Comparison of ENCODE assay signal across 8 cellular contexts in genomic region chr11:74988541-74989268, GRCh38. TPM values are rescaled to one million over a fixed set of nuclear protein-coding genes. Genes with fewer than 3 reads are reported as not detected.
DNase-seq lines count a peak whose midpoint lies in the region; ATAC-seq and TF ChIP-seq lines count a peak whose summit lies in the region.

NEU3 (plus strand) TSS chr11:74988933; CDS start chr11:74989061, 128 bp downstream.

- H3K9me3 ChIP-seq in breast epithelium (no peaks in the 10 kb centered on the region), spleen (no peaks in the 10 kb centered on the region)

- H3K36me3 ChIP-seq in breast epithelium = no peaks in the 10 kb centered on the region
- no peaks in the 10 kb centered on the region for H3K36me3 ChIP-seq in spleen

- in situ Hi-C loops in ACHN (cut with HindIII; ENCODE audit: low pct_ligation_motif_present, low pct_unique_long_range_greater_than_20kb, low sequenced_read_pairs) = no loop called here

- DNase-seq in ACHN (peak; percentile 77), NCI-H2171 (lab: John Stamatoyannopoulos, UW) (peak; percentile 67), breast epithelium (ENCODE audit: low spot score in 2 of 2) (peak; percentile 56 to 76), iPS-NIHi7 (ENCODE audit: extremely low spot score) (peak; percentile 94), spleen (peak; percentile 96)

- WGBS in spleen, 5 donors = 0 to 1% (median 1%) methylated on average over 35 to 46 of the region's 46 CpGs

- no peaks in the 10 kb centered on the region for H3K27me3 ChIP-seq in breast epithelium
- no peaks in the 10 kb centered on the region for H3K27me3 ChIP-seq in spleen (replicated peaks in 1 of 7)

- TF ChIP-seq POLR2A in breast epithelium (IDR thresholded peaks at IDR 0.05) (no peak), spleen (IDR thresholded peaks at IDR 0.05) (no peak)

- H3K4me3 ChIP-seq in breast epithelium (peak within 1 kb of the TSS; percentile 70 to 84 (median 78)), spleen (peak within 1 kb of the TSS; percentile 51 to 83 (median 66))

- H3K27ac ChIP-seq in VCaP (peak within 1 kb of the TSS; percentile 72), breast epithelium (peak within 1 kb of the TSS; percentile 78 to 86), spleen (peak within 1 kb of the TSS; percentile 57 to 88 (median 82))

- intact Hi-C loops in breast epithelium (cut with DNase I; ENCODE audit: low total_unique reads) = no loop called here
- intact Hi-C loops in spleen (cut with DNase I; ENCODE audit: low total_unique reads) = no loop called here

- peak; percentile 88 for ATAC-seq in GM18867 (IDR thresholded peaks at IDR 0.05; ENCODE audit: unreplicated experiment)
- ATAC-seq in HG03103 (IDR thresholded peaks at IDR 0.05; ENCODE audit: low read depth, unreplicated experiment) = peak; percentile 79

- no peak for TF ChIP-seq CTCF in VCaP (conservative IDR thresholded peaks at IDR 0.05)
- no peak for TF ChIP-seq CTCF in breast epithelium (IDR thresholded peaks at IDR 0.05)
- no peak for TF ChIP-seq CTCF in spleen (IDR thresholded peaks at IDR 0.05 in 8 of 11, conservative IDR thresholded peaks at IDR 0.05 in 3 of 11)

- H3K4me1 ChIP-seq in breast epithelium (no peaks in the 10 kb centered on the region), spleen (peaks cover 6 to 42% (median 27%) of the 10 kb centered on the region in 6 donors)

RNA-seq across cellular contexts. Expression of gene NEU3, which starts in this region (rescaled TPM):
- total RNA-seq in breast epithelium (10 to 100 TPM; 11.8 to 12.8 (median 12.4) TPM), spleen (10 to 100 TPM in 6 of 7 donors, 1 to 10 TPM in 1; 7.8 to 14.9 (median 13.8) TPM)
- polyA plus RNA-seq in spleen = 1 to 10 TPM; 2.8 to 6.1 (median 3.2) TPM

Comparison
In these comparisons a context has a peak if more than half of its experiments do, and no peak if none do; other contexts are left out.
1. Peak in every context shown above with its lines: DNase-seq, ATAC-seq, H3K4me3 ChIP-seq and H3K27ac ChIP-seq.